Comparison of ENCODE assay signal across 16 cellular contexts in genomic region chr11:83191491-83191890, GRCh38. TPM values are rescaled to one million over a fixed set of nuclear protein-coding genes. Genes with fewer than 3 reads are reported as not detected.
A peak's percentile ranks its signal among the peaks of the same experiment; 100 is the strongest.
DNase-seq lines count a peak whose midpoint lies in the region; ATAC-seq and TF ChIP-seq lines count a peak whose summit lies in the region.
"Had no signal": no experiment of that assay in that cellular context is flagged by ENCODE, and none has a peak within 500 bp of the region (broad histone marks: within the 10 kb centered on the region; RNA-seq: fewer than 3 reads in every experiment).

No MANE protein-coding gene starts in this region.

- H3K27ac Mint-ChIP-seq in CD14-positive monocyte (peak overlapping the region in 4 of 7 donors; percentile 4 to 76 (median 57)), neural crest cell (ENCODE audit: unreplicated experiment) (no peak overlapping the region)
- H3K27ac Mint-ChIP-seq in CD8-positive, alpha-beta T cell, result peak overlapping the region; percentile 80
- no peak overlapping the region for H3K27ac Mint-ChIP-seq in activated T-helper 2 cell treated with anti-CD3 and anti-CD28 coated beads, Interferon-gamma antibody, Interleukin-2, Interleukin-4, amounts not matched to agents 10 μg/mL and 5 μg/mL and 100 μg/mL, durations not matched to agents 14 hours and 24 hours and 36 hours

- H3K27me3 Mint-ChIP-seq in CD14-positive monocyte (ENCODE audit: low read depth in 3 of 3), result no peaks in the 10 kb centered on the region
- no peaks in the 10 kb centered on the region for H3K27me3 Mint-ChIP-seq in CD8-positive, alpha-beta T cell (ENCODE audit: low read depth)
- no peaks in the 10 kb centered on the region for H3K27me3 Mint-ChIP-seq in activated T-helper 2 cell treated with anti-CD3 and anti-CD28 coated beads, Interferon-gamma antibody, Interleukin-2, Interleukin-4, amounts not matched to agents 10 μg/mL and 5 μg/mL and 100 μg/mL, durations not matched to agents 14 hours and 24 hours and 36 hours (ENCODE audit: low read depth)
- no peaks in the 10 kb centered on the region for H3K27me3 Mint-ChIP-seq in neural crest cell (ENCODE audit: low read depth)
- H3K27me3 Mint-ChIP-seq: effector memory CD8-positive, alpha-beta T cell had no signal

- peaks cover 24% of the 10 kb centered on the region for H3K4me1 ChIP-seq in CD8-positive, alpha-beta T cell (ENCODE audit: insufficient read depth, low read length)

- POLR2A ChIA-PET in CD8-positive, alpha-beta T cell (lab: Charles Lee), result interaction anchor here (0.9 kb wide), 1 partner anchor 34 kb away, joined by 3 read pairs; the partner anchor contains the start of gene PCF11

- CTCF ChIA-PET in CD8-positive, alpha-beta T cell (lab: Charles Lee), result no interaction called here

- H3K27ac ChIP-seq in CD8-positive, alpha-beta T cell (ENCODE audit: low read depth, low read length), result no peak overlapping the region
- H3K27ac ChIP-seq: C4-2B, pancreas, thyroid gland had no signal

- H3K9me3 Mint-ChIP-seq in CD14-positive monocyte (no peaks in the 10 kb centered on the region), neural crest cell (no peaks in the 10 kb centered on the region)
- no peaks in the 10 kb centered on the region for H3K9me3 Mint-ChIP-seq in CD8-positive, alpha-beta T cell
- H3K9me3 Mint-ChIP-seq in activated T-helper 2 cell treated with anti-CD3 and anti-CD28 coated beads, Interferon-gamma antibody, Interleukin-2, Interleukin-4, amounts not matched to agents 10 μg/mL and 5 μg/mL and 100 μg/mL, durations not matched to agents 14 hours and 24 hours and 36 hours, result no peaks in the 10 kb centered on the region
- H3K9me3 Mint-ChIP-seq: effector memory CD8-positive, alpha-beta T cell had no signal

- peaks cover 13% of the 10 kb centered on the region for H3K36me3 ChIP-seq in CD8-positive, alpha-beta T cell (ENCODE audit: insufficient read depth, low read length)

- TF ChIP-seq CTCF in CD14-positive monocyte (IDR thresholded peaks at IDR 0.05) (no peak), neural crest cell (conservative IDR thresholded peaks at IDR 0.05) (no peak)
- TF ChIP-seq CTCF in CD8-positive, alpha-beta T cell (IDR thresholded peaks at IDR 0.05), result no peak

- H3K4me3 Mint-ChIP-seq in CD14-positive monocyte (no peak overlapping the region), neural crest cell (peak overlapping the region; percentile 52)
- peak overlapping the region; percentile 41 for H3K4me3 Mint-ChIP-seq in CD8-positive, alpha-beta T cell
- H3K4me3 Mint-ChIP-seq in activated T-helper 2 cell treated with anti-CD3 and anti-CD28 coated beads, Interferon-gamma antibody, Interleukin-2, Interleukin-4, amounts not matched to agents 10 μg/mL and 5 μg/mL and 100 μg/mL, durations not matched to agents 14 hours and 24 hours and 36 hours (ENCODE audit: low read depth), result peak overlapping the region; percentile 41

- DNase-seq in CD14-positive monocyte (ENCODE audit: low spot score) (no peak), neural crest cell (ENCODE audit: low read depth, low spot score) (no peak), DMS153 treated with DMSO at 0.1 percent for 48 hours (lab: John Stamatoyannopoulos, UW; ENCODE audit: unreplicated experiment) (no peak), medulla oblongata (ENCODE audit: extremely low spot score) (no peak), NCI-H2107 treated with DMSO at 0.1 percent for 48 hours (lab: John Stamatoyannopoulos, UW; ENCODE audit: unreplicated experiment) (no peak)
- no peak for DNase-seq in CD8-positive, alpha-beta T cell
- DNase-seq in activated T-helper 2 cell treated with anti-CD3 and anti-CD28 coated beads, Interferon-gamma antibody, Interleukin-2, Interleukin-4, amounts not matched to agents 10 μg/mL and 5 μg/mL and 100 μg/mL, durations not matched to agents 14 hours and 24 hours and 36 hours (ENCODE audit: low spot score), result no peak
- DNase-seq: activated effector memory CD4-positive, alpha-beta T cell treated with anti-CD3 and anti-CD28 coated beads, Interleukin-2, amount 50 U/mL, for 16 hours; effector memory CD8-positive, alpha-beta T cell; foreskin fibroblast; NCI-H1694 treated with DMSO at 0.1 percent for 48 hours; NCI-H510A; pancreas; spleen; thyroid gland had no signal

- no peak for ATAC-seq in CD8-positive, alpha-beta T cell
- ATAC-seq: effector memory CD8-positive, alpha-beta T cell; pancreas had no signal

- H3K9me3 ChIP-seq in CD8-positive, alpha-beta T cell (ENCODE audit: low read length), result no peaks in the 10 kb centered on the region
- H3K9me3 ChIP-seq: pancreas, spleen, thyroid gland had no signal

- H3K4me3 ChIP-seq in CD8-positive, alpha-beta T cell (ENCODE audit: low read depth, low read length), result no peak overlapping the region
- H3K4me3 ChIP-seq: thyroid gland had no signal

- H3K36me3 Mint-ChIP-seq in CD14-positive monocyte, result peaks cover 35 to 49% of the 10 kb centered on the region in 2 donors
- peaks cover 67% of the 10 kb centered on the region for H3K36me3 Mint-ChIP-seq in CD8-positive, alpha-beta T cell
- peaks cover 39% of the 10 kb centered on the region for H3K36me3 Mint-ChIP-seq in activated T-helper 2 cell treated with anti-CD3 and anti-CD28 coated beads, Interferon-gamma antibody, Interleukin-2, Interleukin-4, amounts not matched to agents 10 μg/mL and 5 μg/mL and 100 μg/mL, durations not matched to agents 14 hours and 24 hours and 36 hours (ENCODE audit: low read depth)
- H3K36me3 Mint-ChIP-seq in neural crest cell (ENCODE audit: low read depth), result peaks cover 8% of the 10 kb centered on the region

- no peaks in the 10 kb centered on the region for H3K27me3 ChIP-seq in CD8-positive, alpha-beta T cell (ENCODE audit: insufficient read depth, low read length)
- H3K27me3 ChIP-seq: pancreas, spleen, thyroid gland had no signal

- intact Hi-C loops in CD14-positive monocyte (cut with micrococcal nuclease), result loop anchor here (5.0 to 10.0 kb wide), 3 partner anchors 93 to 117 kb away; partner anchors contain the start of genes CCDC90B (in 2 of the 2) and RAB30 (in 1 of the 2)
- intact Hi-C loops in CD8-positive, alpha-beta T cell (cut with DNase I, micrococcal nuclease), result loop anchor here in 1 of 2 experiments (10.0 kb wide), 1 partner anchor 77 kb away; no protein-coding TSS in a partner anchor
- intact Hi-C loops in activated T-helper 2 cell treated with anti-CD3 and anti-CD28 coated beads, Interferon-gamma antibody, Interleukin-2, Interleukin-4, amounts not matched to agents 10 μg/mL and 5 μg/mL and 100 μg/mL, durations not matched to agents 14 hours and 24 hours and 36 hours (cut with micrococcal nuclease), result no loop called here

- H3K4me1 Mint-ChIP-seq in CD14-positive monocyte, result peaks cover 26% of the 10 kb centered on the region
- peaks cover 41% of the 10 kb centered on the region for H3K4me1 Mint-ChIP-seq in CD8-positive, alpha-beta T cell (ENCODE audit: low read depth)
- peaks cover 21% of the 10 kb centered on the region for H3K4me1 Mint-ChIP-seq in activated T-helper 2 cell treated with anti-CD3 and anti-CD28 coated beads, Interferon-gamma antibody, Interleukin-2, Interleukin-4, amounts not matched to agents 10 μg/mL and 5 μg/mL and 100 μg/mL, durations not matched to agents 14 hours and 24 hours and 36 hours (ENCODE audit: low read depth)
- H3K4me1 Mint-ChIP-seq in neural crest cell, result peaks cover 37% of the 10 kb centered on the region

RNA-seq across cellular contexts. Expression of gene ANKRD42, which starts 2.0 kb away (rescaled TPM):
- 1 to 10 TPM; 4.3 to 6.2 TPM for polyA plus RNA-seq in CD14-positive monocyte
- total RNA-seq in CD8-positive, alpha-beta T cell, result 10 to 100 TPM; 11.4 to 12.7 TPM
- total RNA-seq in activated T-helper 2 cell treated with anti-CD3 and anti-CD28 coated beads, Interferon-gamma antibody, Interleukin-2, Interleukin-4, amounts not matched to agents 10 μg/mL and 5 μg/mL and 100 μg/mL, durations not matched to agents 14 hours and 24 hours and 36 hours, result 3.7 TPM in 2 replicates
- total RNA-seq in neural crest cell, result 7.8 and 7.9 TPM in 2 replicates

RNA-seq across cellular contexts. Expression of gene PCF11, which starts 34.6 kb away (rescaled TPM):
- 10 to 100 TPM in 1 of 2 donors, 1 to 10 TPM in 1; 8.3 to 15.7 TPM for polyA plus RNA-seq in CD14-positive monocyte
- 10 to 100 TPM; 95.5 to 97.4 TPM for total RNA-seq in CD8-positive, alpha-beta T cell
- total RNA-seq in activated T-helper 2 cell treated with anti-CD3 and anti-CD28 coated beads, Interferon-gamma antibody, Interleukin-2, Interleukin-4, amounts not matched to agents 10 μg/mL and 5 μg/mL and 100 μg/mL, durations not matched to agents 14 hours and 24 hours and 36 hours, result 62.9 and 63.0 TPM in 2 replicates
- total RNA-seq in neural crest cell, result 67.3 and 67.9 TPM in 2 replicates

Comparison
In these comparisons a context has a peak if more than half of its experiments do, and no peak if none do; other contexts are left out.
1. H3K27ac Mint-ChIP-seq: peak in CD14-positive monocyte (4 of 7) and CD8-positive, alpha-beta T cell (single experiment); none in activated T-helper 2 cell treated with anti-CD3 and anti-CD28 coated beads, Interferon-gamma antibody, Interleukin-2, Interleukin-4, amounts not matched to agents 10 μg/mL and 5 μg/mL and 100 μg/mL, durations not matched to agents 14 hours and 24 hours and 36 hours (single experiment) and neural crest cell (single experiment).
2. H3K4me3 Mint-ChIP-seq: peak in CD8-positive, alpha-beta T cell (single experiment), activated T-helper 2 cell treated with anti-CD3 and anti-CD28 coated beads, Interferon-gamma antibody, Interleukin-2, Interleukin-4, amounts not matched to agents 10 μg/mL and 5 μg/mL and 100 μg/mL, durations not matched to agents 14 hours and 24 hours and 36 hours (single experiment) and neural crest cell (single experiment); none in CD14-positive monocyte (0 of 2).